22 cellular contexts compared by ENCODE assay signal in genomic region chr3:13057641-13058040, GRCh38. TPM values are rescaled to one million over a fixed set of nuclear protein-coding genes. Genes with fewer than 3 reads are reported as not detected.
A peak's percentile ranks its signal among the peaks of the same experiment; 100 is the strongest.
DNase-seq lines count a peak whose midpoint lies in the region; ATAC-seq and TF ChIP-seq lines count a peak whose summit lies in the region.
"Had no signal": no experiment of that assay in that cellular context is flagged by ENCODE, and none has a peak within 500 bp of the region (broad histone marks: within the 10 kb centered on the region; RNA-seq: fewer than 3 reads in every experiment).

No MANE protein-coding gene starts in this region.

- no peak overlapping the region for H3K9ac ChIP-seq in mesendoderm (ENCODE audit: low read length)

- no peak for TF ChIP-seq RAD21 in Ishikawa (IDR thresholded peaks at IDR 0.05; ENCODE audit: low read depth)

- no peak overlapping the region for H3K4me3 Mint-ChIP-seq in type B pancreatic cell
- H3K4me3 Mint-ChIP-seq: stimulated activated naive CD8-positive, alpha-beta T cell treated with anti-CD3 and anti-CD28 coated beads, Interleukin-15, amount 100 ng/mL, for 72 hours; T-cell had no signal

- H3K4me2 ChIP-seq in mesendoderm (ENCODE audit: low read length): no peak overlapping the region

- no peak overlapping the region for H2BK120ac ChIP-seq in mesendoderm (ENCODE audit: low read depth, low read length)

- H3K23ac ChIP-seq in mesendoderm (ENCODE audit: low read length): no peak overlapping the region

- H3K27ac ChIP-seq in WERI-Rb-1 (peak overlapping the region; percentile 68), mesendoderm (ENCODE audit: low read depth, low read length) (no peak overlapping the region)
- H3K27ac ChIP-seq: HL-60, psoas muscle, skin epidermis, upper lobe of left lung had no signal

- H3K18ac ChIP-seq in mesendoderm (ENCODE audit: low read length): no peak overlapping the region

- no peak overlapping the region for H3K27ac Mint-ChIP-seq in type B pancreatic cell
- H3K27ac Mint-ChIP-seq: T-cell had no signal

- no peak for ATAC-seq in HG03045 (IDR thresholded peaks at IDR 0.05; ENCODE audit: unreplicated experiment)
- no peak for ATAC-seq in stimulated activated naive CD8-positive, alpha-beta T cell treated with anti-CD3 and anti-CD28 coated beads, Interleukin-15, Interleukin-2, amounts not matched to agents 100 U/mL and 50 U/mL, for 24 hours
- ATAC-seq: mucosa of descending colon; psoas muscle; stimulated activated naive CD8-positive, alpha-beta T cell treated with anti-CD3 and anti-CD28 coated beads, Interleukin-15, amount 100 ng/mL, for 72 hours; T-cell had no signal

- no peak overlapping the region for H4K5ac ChIP-seq in mesendoderm (ENCODE audit: low read length)

- peaks cover 8% of the 10 kb centered on the region for H3K4me1 Mint-ChIP-seq in type B pancreatic cell (ENCODE audit: unreplicated experiment)

- H3K36me3 Mint-ChIP-seq in type B pancreatic cell: no peaks in the 10 kb centered on the region

- no peak overlapping the region for H4K8ac ChIP-seq in mesendoderm (ENCODE audit: low read depth, low read length)

- no CpG with 5 or more reads among the region's 1 CpG for WGBS in mesendoderm (ENCODE audit: extremely low coverage, insufficient coverage, low lambda C conversion rate)

- DNase-seq in D341Med (ENCODE audit: low spot score) (peak; percentile 63), WERI-Rb-1 (peak; percentile 87), mesendoderm (peak; percentile 25), germinal center (ENCODE audit: low spot score) (no peak), type B pancreatic cell (ENCODE audit: extremely low spot score, unreplicated experiment) (no peak)
- no peak for DNase-seq in stimulated activated naive CD8-positive, alpha-beta T cell treated with anti-CD3 and anti-CD28 coated beads, Interleukin-15, Interleukin-2, amounts not matched to agents 100 U/mL and 50 U/mL, for 24 hours
- DNase-seq: activated CD4-positive, alpha-beta T cell treated with anti-CD3 and anti-CD28 coated beads, Interleukin-2, amount 50 U/mL, for 1 hour; activated CD8-positive, alpha-beta memory T cell treated with anti-CD3 and anti-CD28 coated beads, Interleukin-2, amount 50 U/mL, for 48 hours; activated gamma-delta T cell; MM.1S; NCI-H1694 treated with DMSO at 0.1 percent for 48 hours; NCI-H510A treated with DMSO at 0.1 percent for 48 hours; psoas muscle; SHP77; stimulated activated naive CD8-positive, alpha-beta T cell treated with anti-CD3 and anti-CD28 coated beads, Interleukin-15, amount 100 ng/mL, for 72 hours; T-cell; upper lobe of left lung had no signal

- no peaks in the 10 kb centered on the region for H3K9me3 ChIP-seq in WERI-Rb-1 (ENCODE audit: severe bottlenecking)
- H3K9me3 ChIP-seq: mucosa of descending colon, psoas muscle, upper lobe of left lung had no signal

- TF ChIP-seq CTCF in WERI-Rb-1 (IDR thresholded peaks at IDR 0.05; ENCODE audit: low read depth, low read length) (no peak), type B pancreatic cell (conservative IDR thresholded peaks at IDR 0.05) (no peak)

- no peaks in the 10 kb centered on the region for H3K4me1 ChIP-seq in mesendoderm (ENCODE audit: control insufficient read depth, low read depth, low read length)
- H3K4me1 ChIP-seq: psoas muscle, upper lobe of left lung had no signal

- no peaks in the 10 kb centered on the region for H3K9me3 Mint-ChIP-seq in type B pancreatic cell
- H3K9me3 Mint-ChIP-seq: stimulated activated naive CD8-positive, alpha-beta T cell treated with anti-CD3 and anti-CD28 coated beads, Interleukin-15, amount 100 ng/mL, for 72 hours; T-cell had no signal

- no peak overlapping the region for H2AK5ac ChIP-seq in mesendoderm (ENCODE audit: low read length)

- H2BK5ac ChIP-seq in mesendoderm (ENCODE audit: low read length): no peak overlapping the region

- H3K4me3 ChIP-seq in WERI-Rb-1 (ENCODE audit: low read depth, low read length) (no peak overlapping the region), mesendoderm (ENCODE audit: low read length) (no peak overlapping the region)
- H3K4me3 ChIP-seq: mucosa of descending colon, psoas muscle, skin epidermis, upper lobe of left lung had no signal

- H3K79me1 ChIP-seq in mesendoderm (ENCODE audit: low read length): no peaks in the 10 kb centered on the region

- H3K27me3 Mint-ChIP-seq in type B pancreatic cell: no peaks in the 10 kb centered on the region
- H3K27me3 Mint-ChIP-seq: stimulated activated naive CD8-positive, alpha-beta T cell treated with anti-CD3 and anti-CD28 coated beads, Interleukin-15, amount 100 ng/mL, for 72 hours had no signal

- no peaks in the 10 kb centered on the region for H3K79me2 ChIP-seq in mesendoderm (ENCODE audit: control insufficient read depth, insufficient read depth, low read length)

- no peak overlapping the region for H3K56ac ChIP-seq in mesendoderm (ENCODE audit: low read length)

- H3K27me3 ChIP-seq in WERI-Rb-1 (ENCODE audit: insufficient read depth, low read depth, severe bottlenecking) (no peaks in the 10 kb centered on the region), mesendoderm (ENCODE audit: insufficient read depth, low read length, poor library complexity) (no peaks in the 10 kb centered on the region)
- H3K27me3 ChIP-seq: upper lobe of left lung had no signal

- H2BK15ac ChIP-seq in mesendoderm (replicated peaks; ENCODE audit: low read depth): no peak overlapping the region

- H3K4ac ChIP-seq in mesendoderm (ENCODE audit: low read depth, low read length): no peak overlapping the region

- H3K36me3 ChIP-seq in WERI-Rb-1 (no peaks in the 10 kb centered on the region), mesendoderm (ENCODE audit: control insufficient read depth, insufficient read depth, low read length) (no peaks in the 10 kb centered on the region)
- H3K36me3 ChIP-seq: upper lobe of left lung had no signal

- TF ChIP-seq EP300 in Ishikawa (IDR thresholded peaks at IDR 0.05; ENCODE audit: borderline replicate concordance): peak; percentile 51; the same call in 1 of the 2 replicates

TF ChIP-seq in Ishikawa, 13 proteins besides CTCF, POLR2A, EP300 and RAD21:
- TF ChIP-seq TCF12 (IDR thresholded peaks at IDR 0.05; ENCODE audit: low read depth) (peak; percentile 58; the same call in 1 of the 2 replicates), NFIC (IDR thresholded peaks at IDR 0.05) (no peak)

RNA-seq across cellular contexts. Expression of gene IQSEC1, which starts 15.6 kb away (rescaled TPM):
- 17.2 TPM for polyA plus RNA-seq in mesendoderm (2013, experiment 1 of 2)
- polyA plus RNA-seq in mesendoderm (2013, experiment 2 of 2): 17.2 TPM
- total RNA-seq in type B pancreatic cell (ENCODE audit: low replicate concordance): 28.5 and 33.1 TPM in 2 replicates

Comparison
In these comparisons a context has a peak if more than half of its experiments do, and no peak if none do; other contexts are left out.
1. DNase-seq: peak in D341Med (single experiment), WERI-Rb-1 (single experiment) and mesendoderm (single experiment); none in germinal center (single experiment), stimulated activated naive CD8-positive, alpha-beta T cell treated with anti-CD3 and anti-CD28 coated beads, Interleukin-15, Interleukin-2, amounts not matched to agents 100 U/mL and 50 U/mL, for 24 hours (single experiment) and type B pancreatic cell (single experiment).